Comparison of ENCODE assay signal across 23 cellular contexts in the genomic region with DNA sequence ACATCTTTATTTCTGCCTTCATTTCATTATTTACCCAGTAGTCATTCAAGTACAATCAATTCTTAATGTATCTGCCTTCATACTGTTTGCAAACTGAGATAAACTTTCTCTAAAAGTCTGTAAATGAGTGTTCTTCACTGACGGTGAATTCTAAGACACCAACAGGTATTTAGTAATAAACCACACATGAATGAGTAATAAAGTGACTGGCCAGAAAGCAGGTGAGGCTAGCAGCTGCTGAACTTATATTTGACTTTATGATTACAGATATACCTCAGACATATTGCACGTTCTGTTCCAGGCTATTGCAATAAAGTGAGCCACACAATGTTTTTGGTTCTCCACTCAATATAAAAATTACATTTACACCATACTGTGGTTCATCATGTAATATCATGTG.
"Had no signal": no experiment of that assay in that cellular context is flagged by ENCODE, and none has a peak within 500 bp of the region (broad histone marks: within the 10 kb centered on the region; RNA-seq: fewer than 3 reads in every experiment).

No MANE protein-coding gene starts in this region.

- H3K27me3 ChIP-seq: MG63, SJCRH30 had no signal

- H3K9me3 ChIP-seq: SJCRH30 had no signal

- H3K4me1 ChIP-seq: SJCRH30 had no signal

- H3K4me3 ChIP-seq: MG63, SJCRH30 had no signal

- H3K27ac ChIP-seq: HL-60, RWPE1, SJCRH30 had no signal

- DNase-seq: KBM-7, MG63, NCI-H1092, NCI-H1105 treated with DMSO at 0.1 percent for 48 hours, NCI-H1417 treated with DMSO at 0.1 percent for 48 hours, NCI-H146, NCI-H1694 treated with DMSO at 0.1 percent for 48 hours, NCI-H1930, NCI-H2081, NCI-H2107, NCI-H226, NCI-H446, NCI-H510A, NCI-H524 treated with DMSO at 0.1 percent for 48 hours, NCI-H69, NCI-H774, SHP77 treated with DMSO at 0.1 percent for 48 hours, SJCRH30 had no signal

- ATAC-seq: Panc1, Right ventricle myocardium inferior, SK-N-SH treated with all-trans-retinoic acid at 6 μM for 48 hours had no signal

- H3K36me3 ChIP-seq: MG63, SJCRH30 had no signal
